ENCODE assay signal across 1 cellular context in genomic region chr20:1205802-1206201, GRCh38.
TF ChIP-seq lines count a peak whose summit lies in the region.

No MANE protein-coding gene starts in this region.

TF ChIP-seq in K562, 482 proteins besides CTCF, POLR2A, EP300 and RAD21:
- TF ChIP-seq ZNF121 (CRISPR knock-in tag; conservative IDR thresholded peaks at IDR 0.05) (peak; percentile 39; the same call in 1 of the 2 replicates), GABPB2 (CRISPR knock-in tag; conservative IDR thresholded peaks at IDR 0.05) (no peak)
